In genomic region chr1:8416857-8417256, GRCh38 we compare ENCODE assay signal across 20 cellular contexts.
DNase-seq lines count a peak whose midpoint lies in the region; ATAC-seq and TF ChIP-seq lines count a peak whose summit lies in the region.
"Had no signal": no experiment of that assay in that cellular context is flagged by ENCODE, and none has a peak within 500 bp of the region (broad histone marks: within the 10 kb centered on the region; RNA-seq: fewer than 3 reads in every experiment).

No MANE protein-coding gene starts in this region.

- H3K36me3 ChIP-seq in heart right ventricle (peaks cover 0 to 86% (median 0%) of the 10 kb centered on the region in 9 donors), muscle layer of duodenum (ENCODE audit: control insufficient read depth in 1 of 2, insufficient read depth in 2 of 2, low read length in 2 of 2) (peaks cover 0 to 39% of the 10 kb centered on the region in 2 donors), uterus (no peaks in the 10 kb centered on the region), neuronal stem cell (replicated peaks in 1 of 2; ENCODE audit: control insufficient read depth in 2 of 2, insufficient read depth in 2 of 2, low read length in 2 of 2) (peaks cover 0 to 95% of the 10 kb centered on the region in 2 donors)
- H3K36me3 ChIP-seq: pancreas had no signal

- H2BK120ac ChIP-seq in neuronal stem cell (ENCODE audit: low read depth, low read length) = no peak overlapping the region

- no peak overlapping the region for H2BK5ac ChIP-seq in neuronal stem cell (ENCODE audit: low read length)

- no peak overlapping the region for H3K18ac ChIP-seq in neuronal stem cell (ENCODE audit: low read length)

- no peak overlapping the region for H4K8ac ChIP-seq in neuronal stem cell (ENCODE audit: low read depth, low read length)

- no peak overlapping the region for H3K4me3 Mint-ChIP-seq in endothelial cell (ENCODE audit: unreplicated experiment)
- no peak overlapping the region for H3K4me3 Mint-ChIP-seq in activated naive CD8-positive, alpha-beta T cell treated with anti-CD3 and anti-CD28 coated beads, Interleukin-2, amount 50 U/mL, for 24 hours
- H3K4me3 Mint-ChIP-seq: immature natural killer cell had no signal

- no peak overlapping the region for H3K4ac ChIP-seq in neuronal stem cell (ENCODE audit: low read length)

- H3K4me1 Mint-ChIP-seq in endothelial cell (ENCODE audit: unreplicated experiment) = peaks cover 30% of the 10 kb centered on the region
- H3K4me1 Mint-ChIP-seq in activated naive CD8-positive, alpha-beta T cell treated with anti-CD3 and anti-CD28 coated beads, Interleukin-2, amount 50 U/mL, for 24 hours = peaks cover 35% of the 10 kb centered on the region

- no peak overlapping the region for H3K9ac ChIP-seq in neuronal stem cell (ENCODE audit: low read depth, low read length, poor library complexity)

- H3K27ac ChIP-seq in heart right ventricle (peak overlapping the region in 6 of 10 donors; percentile 29 to 99 (median 98)), muscle layer of duodenum (ENCODE audit: low read length) (peak overlapping the region; percentile 30), uterus (peak overlapping the region; percentile 99 to 100), neuronal stem cell (replicated peaks; ENCODE audit: low read length) (no peak overlapping the region)

- H2AK5ac ChIP-seq in neuronal stem cell (ENCODE audit: low read depth, low read length) = no peak overlapping the region

- H4K91ac ChIP-seq in neuronal stem cell (ENCODE audit: low read depth, low read length, poor library complexity) = no peak overlapping the region

- intact Hi-C loops in heart right ventricle (cut with DNase I) = loop anchor here in 1 of 10 donors (10.0 kb wide), 1 partner anchor 62 kb away; no protein-coding TSS in a partner anchor
- intact Hi-C loops in Right ventricle myocardium superior (cut with DNase I) = no loop called here
- intact Hi-C loops in uterus (cut with DNase I; ENCODE audit: low total_unique reads) = no loop called here

- no peak for TF ChIP-seq POLR2A in uterus (IDR thresholded peaks at IDR 0.05)

- H3K4me3 ChIP-seq in heart right ventricle (no peak overlapping the region), muscle layer of duodenum (ENCODE audit: low read depth in 1 of 2, low read length in 2 of 2) (no peak overlapping the region), uterus (no peak overlapping the region), neuronal stem cell (ENCODE audit: low read length in 2 of 2) (no peak overlapping the region)
- H3K4me3 ChIP-seq: pancreas, Peyer's patch had no signal

- no peak overlapping the region for H2BK15ac ChIP-seq in neuronal stem cell (ENCODE audit: low read length)

- ATAC-seq in heart right ventricle (no peak), Right ventricle myocardium superior (ENCODE audit: poor library complexity) (no peak), HG02763 (IDR thresholded peaks at IDR 0.05; ENCODE audit: unreplicated experiment) (no peak)
- no peak for ATAC-seq in activated naive CD8-positive, alpha-beta T cell treated with anti-CD3 and anti-CD28 coated beads, Interleukin-2, amount 50 U/mL, for 24 hours
- ATAC-seq: activated naive CD4-positive, alpha-beta T cell treated with anti-CD3 and anti-CD28 coated beads, Interleukin-2, amount 50 U/mL, for 72 hours; effector memory CD8-positive, alpha-beta T cell; pancreas had no signal

- TF ChIP-seq CTCF in heart right ventricle (IDR thresholded peaks at IDR 0.05) = no peak
- no peak for TF ChIP-seq CTCF in endothelial cell (IDR thresholded peaks at IDR 0.05; ENCODE audit: unreplicated experiment)
- no peak for TF ChIP-seq CTCF in uterus (IDR thresholded peaks at IDR 0.05)

- WGBS in heart right ventricle, 2 donors = 39 to 44% methylated on average over 4 of the region's 4 CpGs
- WGBS in neuronal stem cell (ENCODE audit: extremely low coverage in 2 of 2, insufficient read length in 2 of 2, insufficient replicate concordance in 1 of 2), 2 donors = no CpG with 5 or more reads among the region's 4 CpGs

- no peak overlapping the region for H3K23ac ChIP-seq in neuronal stem cell (ENCODE audit: low read depth, low read length, poor library complexity)

- H3K9me3 ChIP-seq in heart right ventricle (no peaks in the 10 kb centered on the region), muscle layer of duodenum (ENCODE audit: control insufficient read depth in 1 of 2, low read length in 2 of 2) (no peaks in the 10 kb centered on the region), uterus (no peaks in the 10 kb centered on the region), neuronal stem cell (replicated peaks in 1 of 2; ENCODE audit: control insufficient read depth in 2 of 2, insufficient read depth in 1 of 2, low read depth in 1 of 2, low read length in 2 of 2) (peaks cover 0 to 3% of the 10 kb centered on the region in 2 donors)
- H3K9me3 ChIP-seq: pancreas, Peyer's patch had no signal

- no peak for DNase-seq in heart right ventricle
- DNase-seq in Right ventricle myocardium superior = no peak
- no peak for DNase-seq in endothelial cell (ENCODE audit: low spot score)
- no peak for DNase-seq in uterus
- DNase-seq in activated naive CD8-positive, alpha-beta T cell treated with anti-CD3 and anti-CD28 coated beads, Interleukin-2, amount 50 U/mL, for 24 hours = no peak
- no peak for DNase-seq in neuronal stem cell (ENCODE audit: low spot score)
- DNase-seq: activated CD8-positive, alpha-beta memory T cell treated with anti-CD3 and anti-CD28 coated beads, Interleukin-2, amount 50 U/mL, for 48 hours; Calu3; effector memory CD8-positive, alpha-beta T cell; foreskin fibroblast; GDM1; immature natural killer cell; NCI-H1930; pancreas; Peyer's patch; stimulated activated CD4-positive, alpha-beta T cell treated with anti-CD3 and anti-CD28 coated beads, Interleukin-15, amount 100 ng/mL, for 24 hours; substantia nigra had no signal

- H3K79me1 ChIP-seq in neuronal stem cell (ENCODE audit: low read depth, low read length) = no peaks in the 10 kb centered on the region

- H3K27me3 ChIP-seq in heart right ventricle (no peaks in the 10 kb centered on the region), muscle layer of duodenum (ENCODE audit: low read depth, low read length) (no peaks in the 10 kb centered on the region), uterus (no peaks in the 10 kb centered on the region), neuronal stem cell (ENCODE audit: control insufficient read depth in 3 of 3, insufficient read depth in 3 of 3, low read depth in 1 of 3, low read length in 3 of 3) (no peaks in the 10 kb centered on the region)
- H3K27me3 ChIP-seq: pancreas, Peyer's patch had no signal

- H2AFZ ChIP-seq in neuronal stem cell (ENCODE audit: low read length) = no peak overlapping the region

- no peak overlapping the region for H3K14ac ChIP-seq in neuronal stem cell (ENCODE audit: low read length)

- peaks cover 14% of the 10 kb centered on the region for H3K36me3 Mint-ChIP-seq in endothelial cell (ENCODE audit: low read depth, unreplicated experiment)
- H3K36me3 Mint-ChIP-seq in activated naive CD8-positive, alpha-beta T cell treated with anti-CD3 and anti-CD28 coated beads, Interleukin-2, amount 50 U/mL, for 24 hours (ENCODE audit: low read depth) = peaks cover 35% of the 10 kb centered on the region

- H2BK12ac ChIP-seq in neuronal stem cell (ENCODE audit: low read length) = no peak overlapping the region

- peak overlapping the region; percentile 62 for H3K27ac Mint-ChIP-seq in endothelial cell (ENCODE audit: unreplicated experiment)
- H3K27ac Mint-ChIP-seq in activated naive CD8-positive, alpha-beta T cell treated with anti-CD3 and anti-CD28 coated beads, Interleukin-2, amount 50 U/mL, for 24 hours = no peak overlapping the region
- H3K27ac Mint-ChIP-seq: activated naive CD4-positive, alpha-beta T cell treated with anti-CD3 and anti-CD28 coated beads, Interleukin-2, amount 50 U/mL, for 72 hours; immature natural killer cell had no signal

- H3K4me1 ChIP-seq in heart right ventricle (peaks cover 17 to 100% (median 90%) of the 10 kb centered on the region in 9 donors), muscle layer of duodenum (ENCODE audit: control insufficient read depth in 1 of 2, insufficient read depth in 2 of 2, low read length in 2 of 2) (peaks cover 55 to 65% of the 10 kb centered on the region in 2 donors), uterus (peaks cover 10 to 14% of the 10 kb centered on the region in 2 donors), neuronal stem cell (ENCODE audit: control insufficient read depth in 2 of 2, insufficient read depth in 1 of 2, low read depth in 1 of 2, low read length in 2 of 2) (peaks cover 23 to 28% of the 10 kb centered on the region in 2 donors)

- H3K9me3 Mint-ChIP-seq in endothelial cell (ENCODE audit: unreplicated experiment) = no peaks in the 10 kb centered on the region
- H3K9me3 Mint-ChIP-seq in activated naive CD8-positive, alpha-beta T cell treated with anti-CD3 and anti-CD28 coated beads, Interleukin-2, amount 50 U/mL, for 24 hours = no peaks in the 10 kb centered on the region
- H3K9me3 Mint-ChIP-seq: activated naive CD4-positive, alpha-beta T cell treated with anti-CD3 and anti-CD28 coated beads, Interleukin-2, amount 50 U/mL, for 72 hours; effector memory CD8-positive, alpha-beta T cell; immature natural killer cell had no signal

- no peak overlapping the region for H3K4me2 ChIP-seq in neuronal stem cell (ENCODE audit: insufficient read depth, low read length, poor library complexity, severe bottlenecking)

- H3K27me3 Mint-ChIP-seq in endothelial cell (ENCODE audit: unreplicated experiment) = peaks cover 3% of the 10 kb centered on the region
- H3K27me3 Mint-ChIP-seq in activated naive CD8-positive, alpha-beta T cell treated with anti-CD3 and anti-CD28 coated beads, Interleukin-2, amount 50 U/mL, for 24 hours = no peaks in the 10 kb centered on the region
- H3K27me3 Mint-ChIP-seq: effector memory CD8-positive, alpha-beta T cell had no signal
